17 cellular contexts compared by ENCODE assay signal in genomic region chr18:46407471-46408166, GRCh38.
DNase-seq lines count a peak whose midpoint lies in the region; ATAC-seq, FAIRE-seq and TF ChIP-seq lines count a peak whose summit lies in the region.
"Had no signal": no experiment of that assay in that cellular context is flagged by ENCODE, and none has a peak within 500 bp of the region (broad histone marks: within the 10 kb centered on the region; RNA-seq: fewer than 3 reads in every experiment).

No MANE protein-coding gene starts in this region.

- H3K9ac ChIP-seq in adipocyte (ENCODE audit: low read length) = no peak overlapping the region

- no peaks in the 10 kb centered on the region for H3K9me3 ChIP-seq in adipocyte (ENCODE audit: control insufficient read depth, low read length)
- H3K9me3 ChIP-seq in esophagus squamous epithelium = no peaks in the 10 kb centered on the region
- H3K9me3 ChIP-seq in uterus = no peaks in the 10 kb centered on the region
- H3K9me3 ChIP-seq in T-helper 17 cell (ENCODE audit: control insufficient read depth, low read length, poor library complexity, severe bottlenecking) = no peaks in the 10 kb centered on the region
- H3K9me3 ChIP-seq: BE2C, prostate gland, SJCRH30 had no signal

- TF ChIP-seq POLR2A in esophagus squamous epithelium (IDR thresholded peaks at IDR 0.05) (no peak), uterus (IDR thresholded peaks at IDR 0.05) (no peak)

- no peak overlapping the region for H3K4me3 ChIP-seq in adipocyte (ENCODE audit: low read length)
- H3K4me3 ChIP-seq in esophagus squamous epithelium = no peak overlapping the region
- H3K4me3 ChIP-seq in uterus = no peak overlapping the region
- H3K4me3 ChIP-seq: GM23338, prostate gland, SJCRH30 had no signal

- TF ChIP-seq CTCF in esophagus squamous epithelium (IDR thresholded peaks at IDR 0.05) = no peak
- no peak for TF ChIP-seq CTCF in uterus (IDR thresholded peaks at IDR 0.05)
- no peak for TF ChIP-seq CTCF in GM10266 (IDR thresholded peaks at IDR 0.05; ENCODE audit: control insufficient read depth, insufficient read depth, low read depth, missing control alignments)

- H3K36me3 ChIP-seq in adipocyte (ENCODE audit: control insufficient read depth, insufficient read depth, low read length, severe bottlenecking) (no peaks in the 10 kb centered on the region), esophagus squamous epithelium (no peaks in the 10 kb centered on the region), uterus (no peaks in the 10 kb centered on the region)
- H3K36me3 ChIP-seq: BE2C, prostate gland, SJCRH30 had no signal

- H3K27ac Mint-ChIP-seq in T-helper 17 cell = no peak overlapping the region
- H3K27ac Mint-ChIP-seq: activated T-helper 1 cell treated with anti-CD3 and anti-CD28 coated beads, Interleukin-12 subunit alpha, Interleukin-12 subunit beta, Interleukin-2, Interleukin-4 antibody, amounts not matched to agents 30 ng/mL and 10 ng/mL and 1 ng/mL, durations not matched to agents 14 hours and 24 hours and 36 hours; GM23338; stimulated activated naive CD8-positive, alpha-beta T cell treated with anti-CD3 and anti-CD28 coated beads, Interleukin-15, Interleukin-2, amounts not matched to agents 100 ng/mL and 50 ng/mL, for 24 hours; WTC11 had no signal

- H3K27me3 ChIP-seq in adipocyte (replicated peaks; ENCODE audit: control insufficient read depth, insufficient read depth, low read length) (peaks cover 7% of the 10 kb centered on the region), esophagus squamous epithelium (no peaks in the 10 kb centered on the region), uterus (no peaks in the 10 kb centered on the region)
- H3K27me3 ChIP-seq: BE2C, SJCRH30 had no signal

- H3K4me3 Mint-ChIP-seq in T-helper 17 cell = no peak overlapping the region
- H3K4me3 Mint-ChIP-seq: activated T-helper 1 cell treated with anti-CD3 and anti-CD28 coated beads, Interleukin-12 subunit alpha, Interleukin-12 subunit beta, Interleukin-2, Interleukin-4 antibody, amounts not matched to agents 30 ng/mL and 10 ng/mL and 1 ng/mL, durations not matched to agents 14 hours and 24 hours and 36 hours; GM23338; stimulated activated naive CD8-positive, alpha-beta T cell treated with anti-CD3 and anti-CD28 coated beads, Interleukin-15, Interleukin-2, amounts not matched to agents 100 ng/mL and 50 ng/mL, for 24 hours; WTC11 had no signal

- H3K4me1 ChIP-seq in adipocyte (ENCODE audit: control insufficient read depth, insufficient read depth, low read length) = peaks cover 21% of the 10 kb centered on the region
- peaks cover 14 to 71% (median 36%) of the 10 kb centered on the region in 3 donors for H3K4me1 ChIP-seq in esophagus squamous epithelium
- no peaks in the 10 kb centered on the region for H3K4me1 ChIP-seq in uterus
- H3K4me1 ChIP-seq: prostate gland had no signal

- intact Hi-C loops in esophagus squamous epithelium (cut with DNase I) = no loop called here
- intact Hi-C loops in uterus (cut with DNase I; ENCODE audit: low total_unique reads) = no loop called here

- peaks cover 20% of the 10 kb centered on the region for H3K4me1 Mint-ChIP-seq in T-helper 17 cell

- H3K27me3 Mint-ChIP-seq in T-helper 17 cell = peaks cover 42% of the 10 kb centered on the region
- H3K27me3 Mint-ChIP-seq: stimulated activated naive CD8-positive, alpha-beta T cell treated with anti-CD3 and anti-CD28 coated beads, Interleukin-15, Interleukin-2, amounts not matched to agents 100 ng/mL and 50 ng/mL, for 24 hours had no signal

- 26 to 38% methylated on average over 7 of the region's 7 CpGs for WGBS in esophagus squamous epithelium, 2 donors

- DNase-seq in EH (ENCODE audit: low read depth) (peak; percentile 15), adipocyte (ENCODE audit: low read depth) (peak; percentile 85), esophagus squamous epithelium (lab: John Stamatoyannopoulos, UW) (no peak), myocyte (ENCODE audit: low read depth) (peak; percentile 69), frontal cortex (ENCODE audit: low spot score in 2 of 2) (no peak), uterus (no peak), T-helper 17 cell (no peak), GM10266 (ENCODE audit: extremely low spot score) (no peak)
- DNase-seq: BE2C, EL, NCI-H187 treated with DMSO at 0.1 percent for 48 hours, SJCRH30 had no signal

- peaks cover 5% of the 10 kb centered on the region for H3K36me3 Mint-ChIP-seq in T-helper 17 cell (ENCODE audit: low read depth)
- H3K36me3 Mint-ChIP-seq: WTC11 had no signal

- H3K27ac ChIP-seq in esophagus squamous epithelium (peak overlapping the region; percentile 12 to 57 (median 42)), uterus (peak overlapping the region in 1 of 2 donors; percentile 20)
- H3K27ac ChIP-seq: SJCRH30 had no signal

- FAIRE-seq in frontal cortex (lab: Jason Lieb, UNC) = no peak

- no peak for ATAC-seq in T-helper 17 cell

Comparison
In these comparisons a context has a peak if more than half of its experiments do, and no peak if none do; other contexts are left out.
1. DNase-seq: peak in EH (single experiment), adipocyte (single experiment) and myocyte (single experiment); none in esophagus squamous epithelium (single experiment), frontal cortex (0 of 2), uterus (0 of 2), T-helper 17 cell (0 of 3) and GM10266 (single experiment).